ENCODE assay signal across 1 cellular context in genomic region chr1:222798975-222799374, GRCh38.
TF ChIP-seq lines count a peak whose summit lies in the region.

No MANE protein-coding gene starts in this region.

TF ChIP-seq in IMR-90, 13 proteins besides CTCF, POLR2A, EP300 and RAD21:
- no peak for TF ChIP-seq USF2 (IDR thresholded peaks at IDR 0.05; ENCODE audit: low read depth, low read length)
